Comparison of ENCODE assay signal across 9 cellular contexts in genomic region chr18:79458917-79459803, GRCh38.
DNase-seq lines count a peak whose midpoint lies in the region; ATAC-seq and TF ChIP-seq lines count a peak whose summit lies in the region.
"Had no signal": no experiment of that assay in that cellular context is flagged by ENCODE, and none has a peak within 500 bp of the region (broad histone marks: within the 10 kb centered on the region; RNA-seq: fewer than 3 reads in every experiment).

No MANE protein-coding gene starts in this region.

- H3K4me3 ChIP-seq in heart left ventricle (peak overlapping the region in 8 of 12 donors; percentile 15 to 41 (median 22)), upper lobe of right lung (no peak overlapping the region)
- H3K4me3 ChIP-seq in naive thymus-derived CD4-positive, alpha-beta T cell (ENCODE audit: low read length): no peak overlapping the region

- no peak for TF ChIP-seq POLR2A in heart left ventricle (IDR thresholded peaks at IDR 0.05)

- peaks cover 4% of the 10 kb centered on the region in 2 donors for H3K4me1 Mint-ChIP-seq in effector memory CD8-positive, alpha-beta T cell (ENCODE audit: low read depth in 2 of 2)
- H3K4me1 Mint-ChIP-seq in naive thymus-derived CD4-positive, alpha-beta T cell: peaks cover 0 to 8% (median 6%) of the 10 kb centered on the region in 7 donors
- H3K4me1 Mint-ChIP-seq in immature natural killer cell: peaks cover 0 to 5% of the 10 kb centered on the region in 2 donors

- H3K9me3 Mint-ChIP-seq in effector memory CD8-positive, alpha-beta T cell: no peaks in the 10 kb centered on the region
- no peaks in the 10 kb centered on the region for H3K9me3 Mint-ChIP-seq in naive thymus-derived CD4-positive, alpha-beta T cell
- no peaks in the 10 kb centered on the region for H3K9me3 Mint-ChIP-seq in immature natural killer cell

- intact Hi-C loops in heart left ventricle (cut with DNase I): loop anchor here in 9 of 10 donors (2.0 to 10.0 kb wide), 11 partner anchors 46 to 68 kb away; partner anchors contain the start of gene NFATC1 (in 3 of the 9)
- intact Hi-C loops in Right ventricle myocardium superior (cut with DNase I): loop anchor here (10.0 kb wide), 1 partner anchor 54 kb away; no protein-coding TSS in a partner anchor
- intact Hi-C loops in naive thymus-derived CD4-positive, alpha-beta T cell (cut with micrococcal nuclease): no loop called here
- intact Hi-C loops in upper lobe of right lung (cut with DNase I): no loop called here

- H3K4me1 ChIP-seq in heart left ventricle (peaks cover 3 to 36% (median 25%) of the 10 kb centered on the region in 12 donors), upper lobe of right lung (peaks cover 11% of the 10 kb centered on the region)
- H3K4me1 ChIP-seq in naive thymus-derived CD4-positive, alpha-beta T cell (ENCODE audit: control insufficient read depth in 2 of 2, insufficient read depth in 2 of 2, low read length in 2 of 2): no peaks in the 10 kb centered on the region

- H3K27me3 ChIP-seq in heart left ventricle (no peaks in the 10 kb centered on the region), upper lobe of right lung (no peaks in the 10 kb centered on the region)
- H3K27me3 ChIP-seq in naive thymus-derived CD4-positive, alpha-beta T cell (ENCODE audit: control insufficient read depth in 2 of 2, insufficient read depth in 2 of 2, low read length in 2 of 2): no peaks in the 10 kb centered on the region

- peak in 3 of 5 donors; percentile 37 to 57 (median 41) for DNase-seq in heart left ventricle
- DNase-seq in Right ventricle myocardium superior: no peak
- DNase-seq in effector memory CD8-positive, alpha-beta T cell: no peak
- DNase-seq in naive thymus-derived CD4-positive, alpha-beta T cell: no peak
- no peak for DNase-seq in upper lobe of right lung
- DNase-seq in kidney glomerular epithelial cell (lab: John Stamatoyannopoulos, UW): no peak
- no peak for DNase-seq in immature natural killer cell
- DNase-seq: activated CD4-positive, alpha-beta T cell treated with anti-CD3 and anti-CD28 coated beads for 48 hours had no signal

- peak overlapping the region; percentile 82 to 83 for H3K27ac Mint-ChIP-seq in effector memory CD8-positive, alpha-beta T cell
- H3K27ac Mint-ChIP-seq in naive thymus-derived CD4-positive, alpha-beta T cell: peak overlapping the region in 8 of 9 donors; percentile 23 to 82 (median 65)
- H3K27ac Mint-ChIP-seq in immature natural killer cell: peak overlapping the region in 1 of 6 donors; percentile 42

- POLR2A ChIA-PET in naive thymus-derived CD4-positive, alpha-beta T cell (lab: Charles Lee): no interaction called here

- 70 to 80% (median 77%) methylated on average over 39 to 40 of the region's 40 CpGs for WGBS in heart left ventricle, 4 donors

- peaks cover 0 to 57% (median 18%) of the 10 kb centered on the region in 9 donors for H3K36me3 ChIP-seq in heart left ventricle
- H3K36me3 ChIP-seq in naive thymus-derived CD4-positive, alpha-beta T cell (ENCODE audit: control insufficient read depth in 2 of 3, insufficient read depth in 3 of 3, low read length in 3 of 3): peaks cover 0 to 98% (median 5%) of the 10 kb centered on the region in 3 experiments
- peaks cover 7% of the 10 kb centered on the region for H3K36me3 ChIP-seq in upper lobe of right lung

- CTCF ChIA-PET in naive thymus-derived CD4-positive, alpha-beta T cell (lab: Charles Lee): interaction anchor here (0.6 kb wide), 1 partner anchor 46 kb away, joined by 3 read pairs; no protein-coding TSS in a partner anchor

- H3K27ac ChIP-seq in heart left ventricle (peak overlapping the region; percentile 63 to 90 (median 80)), upper lobe of right lung (peak overlapping the region; percentile 74)
- no peak overlapping the region for H3K27ac ChIP-seq in naive thymus-derived CD4-positive, alpha-beta T cell (ENCODE audit: low read depth, low read length)

- H3K9me3 ChIP-seq in heart left ventricle (no peaks in the 10 kb centered on the region), upper lobe of right lung (no peaks in the 10 kb centered on the region)
- no peaks in the 10 kb centered on the region for H3K9me3 ChIP-seq in naive thymus-derived CD4-positive, alpha-beta T cell (ENCODE audit: control insufficient read depth in 2 of 3, low read length in 3 of 3)

- peaks cover 15% of the 10 kb centered on the region for H3K36me3 Mint-ChIP-seq in effector memory CD8-positive, alpha-beta T cell (ENCODE audit: insufficient read depth)
- H3K36me3 Mint-ChIP-seq in naive thymus-derived CD4-positive, alpha-beta T cell: peaks cover 0 to 17% (median 0%) of the 10 kb centered on the region in 5 donors
- H3K36me3 Mint-ChIP-seq in immature natural killer cell: peaks cover 0 to 4% (median 0%) of the 10 kb centered on the region in 3 donors

- peak; percentile 12 to 76 (median 40) for ATAC-seq in heart left ventricle
- no peak for ATAC-seq in Right ventricle myocardium superior (ENCODE audit: poor library complexity)
- no peak for ATAC-seq in effector memory CD8-positive, alpha-beta T cell (replicated peaks)
- ATAC-seq in naive thymus-derived CD4-positive, alpha-beta T cell: no peak
- ATAC-seq in upper lobe of right lung: peak; percentile 4
- ATAC-seq in HG03095 (IDR thresholded peaks at IDR 0.05; ENCODE audit: unreplicated experiment): no peak

- H3K4me3 Mint-ChIP-seq in effector memory CD8-positive, alpha-beta T cell: no peak overlapping the region
- H3K4me3 Mint-ChIP-seq in naive thymus-derived CD4-positive, alpha-beta T cell: no peak overlapping the region
- H3K4me3 Mint-ChIP-seq in immature natural killer cell: no peak overlapping the region

- H3K27me3 Mint-ChIP-seq in effector memory CD8-positive, alpha-beta T cell: no peaks in the 10 kb centered on the region
- no peaks in the 10 kb centered on the region for H3K27me3 Mint-ChIP-seq in naive thymus-derived CD4-positive, alpha-beta T cell
- H3K27me3 Mint-ChIP-seq in immature natural killer cell (ENCODE audit: low read depth in 3 of 3): no peaks in the 10 kb centered on the region

- TF ChIP-seq CTCF in heart left ventricle (IDR thresholded peaks at IDR 0.05) (no peak), upper lobe of right lung (IDR thresholded peaks at IDR 0.05) (no peak)

Comparison
In these comparisons a context has a peak if more than half of its experiments do, and no peak if none do; other contexts are left out.
1. ATAC-seq: peak in heart left ventricle (4 of 4) and upper lobe of right lung (single experiment); none in Right ventricle myocardium superior (single experiment), effector memory CD8-positive, alpha-beta T cell (single experiment), naive thymus-derived CD4-positive, alpha-beta T cell (single experiment) and HG03095 (single experiment).
2. DNase-seq: peak in heart left ventricle (3 of 5); none in Right ventricle myocardium superior (single experiment), effector memory CD8-positive, alpha-beta T cell (0 of 3), naive thymus-derived CD4-positive, alpha-beta T cell (0 of 9), upper lobe of right lung (single experiment), kidney glomerular epithelial cell (single experiment) and immature natural killer cell (0 of 3).
3. H3K4me3 ChIP-seq: peak in heart left ventricle (8 of 12); none in naive thymus-derived CD4-positive, alpha-beta T cell (single experiment) and upper lobe of right lung (single experiment).
4. intact Hi-C loops: an anchor here in heart left ventricle (2.0 to 10.0 kb wide) and Right ventricle myocardium superior (10.0 kb wide); none called in naive thymus-derived CD4-positive, alpha-beta T cell and upper lobe of right lung.